Comparison of ENCODE assay signal across 28 cellular contexts in the genomic region with DNA sequence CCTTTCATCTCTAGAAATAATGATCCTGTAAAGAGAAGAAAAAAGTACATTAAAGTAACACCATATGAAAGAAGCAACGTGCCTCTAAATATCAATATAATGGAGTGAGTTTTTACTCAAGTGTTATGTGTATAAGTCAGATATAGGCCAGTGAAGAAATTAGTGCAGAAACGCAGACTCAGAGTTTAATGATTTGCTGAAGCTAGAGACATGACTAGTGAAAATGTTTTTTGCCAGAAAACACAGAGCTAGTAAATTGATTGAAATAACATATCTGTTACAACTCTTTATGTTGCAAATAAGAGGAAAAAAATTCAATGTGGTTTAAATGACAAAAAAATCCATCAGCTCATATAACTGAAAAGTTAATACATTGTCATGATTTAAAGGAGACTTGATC.
"Had no signal": no experiment of that assay in that cellular context is flagged by ENCODE, and none has a peak within 500 bp of the region (broad histone marks: within the 10 kb centered on the region; RNA-seq: fewer than 3 reads in every experiment).

No MANE protein-coding gene starts in this region.

- H3K27me3 Mint-ChIP-seq: activated B cell treated with CpG ODN at 0.5 μM for 24 hours; activated CD4-positive, alpha-beta T cell treated with anti-CD3 and anti-CD28 coated beads, Interleukin-2, amount 10 ng/mL, durations not matched to agents 24 days and 14 days; activated CD8-positive, alpha-beta memory T cell treated with anti-CD3 and anti-CD28 coated beads, Interleukin-2, amount 10 ng/mL, durations not matched to agents 7 days and 5 days; activated naive CD8-positive, alpha-beta T cell; activated T-cell treated with anti-CD3 and anti-CD28 coated beads, Interleukin-2, amount 50 U/mL, for 24 hours; T-cell had no signal

- H3K36me3 Mint-ChIP-seq: activated CD8-positive, alpha-beta memory T cell treated with anti-CD3 and anti-CD28 coated beads, Interleukin-2, amount 10 ng/mL, durations not matched to agents 7 days and 5 days; activated naive CD8-positive, alpha-beta T cell; T-cell had no signal

- H3K27ac Mint-ChIP-seq: activated B cell treated with CpG ODN at 0.5 μM for 24 hours; activated CD4-positive, alpha-beta T cell treated with anti-CD3 and anti-CD28 coated beads, Interleukin-2, amount 10 ng/mL, durations not matched to agents 24 days and 14 days; activated CD8-positive, alpha-beta memory T cell treated with anti-CD3 and anti-CD28 coated beads, Interleukin-2, amount 10 ng/mL, durations not matched to agents 7 days and 5 days; activated naive CD4-positive, alpha-beta T cell treated with anti-CD3 and anti-CD28 coated beads for 36 hours; activated naive CD8-positive, alpha-beta T cell; activated T-cell treated with anti-CD3 and anti-CD28 coated beads, Interleukin-2, amount 50 U/mL, for 24 hours; activated T-helper 1 cell treated with anti-CD3 and anti-CD28 coated beads, Interleukin-12 subunit alpha, Interleukin-12 subunit beta, Interleukin-2, Interleukin-4 antibody, amounts not matched to agents 30 ng/mL and 10 ng/mL and 1 ng/mL, durations not matched to agents 14 hours and 24 hours and 36 hours; T-cell had no signal

- FAIRE-seq: TTC549 had no signal

- H3K4me3 Mint-ChIP-seq: activated B cell treated with CpG ODN at 0.5 μM for 24 hours; activated CD4-positive, alpha-beta T cell treated with anti-CD3 and anti-CD28 coated beads, Interleukin-2, amount 10 ng/mL, durations not matched to agents 24 days and 14 days; activated CD8-positive, alpha-beta memory T cell treated with anti-CD3 and anti-CD28 coated beads, Interleukin-2, amount 10 ng/mL, durations not matched to agents 7 days and 5 days; activated naive CD4-positive, alpha-beta T cell treated with anti-CD3 and anti-CD28 coated beads for 36 hours; activated naive CD8-positive, alpha-beta T cell; activated T-cell treated with anti-CD3 and anti-CD28 coated beads, Interleukin-2, amount 50 U/mL, for 24 hours; activated T-helper 1 cell treated with anti-CD3 and anti-CD28 coated beads, Interleukin-12 subunit alpha, Interleukin-12 subunit beta, Interleukin-2, Interleukin-4 antibody, amounts not matched to agents 30 ng/mL and 10 ng/mL and 1 ng/mL, durations not matched to agents 14 hours and 24 hours and 36 hours; T-cell had no signal

- DNase-seq: activated B cell treated with CpG ODN at 0.5 μM for 24 hours; activated CD4-positive, alpha-beta T cell treated with anti-CD3 and anti-CD28 coated beads for 1 hour; activated CD4-positive, alpha-beta T cell treated with anti-CD3 and anti-CD28 coated beads, Interleukin-2, amount 10 ng/mL, durations not matched to agents 24 days and 14 days; activated CD4-positive, alpha-beta T cell treated with anti-CD3 and anti-CD28 coated beads, Interleukin-2, amount 50 U/mL, for 48 hours; activated CD8-positive, alpha-beta memory T cell treated with anti-CD3 and anti-CD28 coated beads, Interleukin-2, amount 10 ng/mL, durations not matched to agents 7 days and 5 days; activated effector memory CD4-positive, alpha-beta T cell treated with Interleukin-2 at 50 U/mL for 16 hours; activated naive CD4-positive, alpha-beta T cell treated with anti-CD3 and anti-CD28 coated beads for 36 hours; activated T-cell treated with anti-CD3 and anti-CD28 coated beads, Interleukin-2, amount 50 U/mL, for 24 hours; amygdala; caudate nucleus; MM.1S; NCI-H1105; NCI-H1436; NCI-H1694 treated with DMSO at 0.1 percent for 48 hours; NCI-H2029 treated with DMSO at 0.1 percent for 48 hours; NCI-H345; NCI-H510A; NCI-H526 treated with DMSO at 0.1 percent for 48 hours; NK-92 treated with Interleukin-12 subunit alpha and Interleukin-12 subunit beta, amount 100 ng/mL, for 24 hours; OCI-M1; SIG-M5; T-cell; T-helper 2 cell; T1000 had no signal

- H3K4me1 Mint-ChIP-seq: activated B cell treated with CpG ODN at 0.5 μM for 24 hours; activated CD4-positive, alpha-beta T cell treated with anti-CD3 and anti-CD28 coated beads, Interleukin-2, amount 10 ng/mL, durations not matched to agents 24 days and 14 days; activated CD8-positive, alpha-beta memory T cell treated with anti-CD3 and anti-CD28 coated beads, Interleukin-2, amount 10 ng/mL, durations not matched to agents 7 days and 5 days; T-cell had no signal

- H3K27ac ChIP-seq: SK-N-MC had no signal

- H3K4me3 ChIP-seq: SK-N-MC had no signal
